32 cellular contexts compared by ENCODE assay signal in genomic region chr14:84857129-84857528, GRCh38.
"Had no signal": no experiment of that assay in that cellular context is flagged by ENCODE, and none has a peak within 500 bp of the region (broad histone marks: within the 10 kb centered on the region; RNA-seq: fewer than 3 reads in every experiment).

No MANE protein-coding gene starts in this region.

- H3K4me3 ChIP-seq: ascending aorta, K562, Peyer's patch, SJCRH30, SK-N-MC had no signal

- H3K9me3 ChIP-seq: ascending aorta, Peyer's patch, SJCRH30 had no signal

- H3K36me3 ChIP-seq: ascending aorta, Peyer's patch, SJCRH30, WERI-Rb-1 had no signal

- H3K27ac ChIP-seq: ascending aorta, Peyer's patch, SJCRH30, SK-N-MC, WERI-Rb-1 had no signal

- DNase-seq: activated CD4-positive, alpha-beta memory T cell treated with anti-CD3 and anti-CD28 coated beads, Interleukin-2, amount 10 ng/mL, durations not matched to agents 7 days and 5 days; activated CD4-positive, alpha-beta T cell treated with anti-CD3 and anti-CD28 coated beads for 1 hour; activated CD4-positive, alpha-beta T cell treated with anti-CD3 and anti-CD28 coated beads for 48 hours; activated CD4-positive, CD25-positive, alpha-beta regulatory T cell; activated CD8-positive, alpha-beta memory T cell treated with anti-CD3 and anti-CD28 coated beads for 24 hours; activated CD8-positive, alpha-beta memory T cell treated with anti-CD3 and anti-CD28 coated beads, Interleukin-2, amount 10 ng/mL, durations not matched to agents 7 days and 5 days; activated effector memory CD4-positive, alpha-beta T cell treated with anti-CD3 and anti-CD28 coated beads, Interleukin-2, amount 50 U/mL, for 16 hours; activated naive CD4-positive, alpha-beta T cell; activated naive CD4-positive, alpha-beta T cell treated with anti-CD3 and anti-CD28 coated beads, Interleukin-2, amount 50 U/mL, for 16 hours; activated naive CD8-positive, alpha-beta T cell treated with anti-CD3 and anti-CD28 coated beads for 36 hours; activated T-cell treated with anti-CD3 and anti-CD28 coated beads, Interleukin-2, amount 50 U/mL, for 1 hour; activated T-cell treated with anti-CD3 and anti-CD28 coated beads, Interleukin-2, amount 50 U/mL, for 72 hours; amygdala; central memory CD4-positive, alpha-beta T cell; NCI-H1105; NCI-H1417 treated with DMSO at 0.1 percent for 48 hours; NCI-H2081 treated with DMSO at 0.1 percent for 48 hours; NCI-H510A; NCI-H526; NCI-H748 treated with DMSO at 0.1 percent for 48 hours; NK-92 treated with Interleukin-12 subunit alpha and Interleukin-12 subunit beta, amount 100 ng/mL, for 24 hours; Peyer's patch; RPMI8226; SHP77; SJCRH30; T1000; WERI-Rb-1 had no signal

- ATAC-seq: activated CD8-positive, alpha-beta memory T cell treated with anti-CD3 and anti-CD28 coated beads, Interleukin-2, amount 10 ng/mL, durations not matched to agents 7 days and 5 days; activated T-cell treated with anti-CD3 and anti-CD28 coated beads, Interleukin-2, amount 50 U/mL, for 72 hours; activated T-helper 17 cell treated with anti-CD3 and anti-CD28 coated beads, Interleukin-2, amount 50 U/mL, for 72 hours; K562; PC-3 had no signal

- H3K27me3 ChIP-seq: ascending aorta, Peyer's patch, SJCRH30 had no signal

- H3K4me1 ChIP-seq: ascending aorta, Peyer's patch, SJCRH30 had no signal
